8 cellular contexts compared by ENCODE assay signal in the genomic region with DNA sequence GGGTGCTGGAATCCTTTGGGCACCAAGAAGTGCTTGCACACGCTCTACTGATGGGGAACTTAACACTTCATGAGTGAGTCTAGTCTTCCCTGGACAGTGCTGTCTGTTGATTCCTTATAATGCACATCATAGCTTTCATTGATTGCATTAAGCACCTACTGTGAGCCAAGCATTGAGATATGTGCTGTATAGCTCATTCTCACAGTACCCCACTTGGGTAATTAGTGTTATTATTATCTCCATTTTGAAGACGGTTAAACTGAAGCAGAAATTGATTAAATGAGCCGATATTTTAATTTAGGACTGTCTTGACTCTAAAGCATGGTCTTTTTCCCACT. TPM values are rescaled to one million over a fixed set of nuclear protein-coding genes. Genes with fewer than 3 reads are reported as not detected.
DNase-seq lines count a peak whose midpoint lies in the region; ATAC-seq and TF ChIP-seq lines count a peak whose summit lies in the region.

No MANE protein-coding gene starts in this region.

- H3K9me3 ChIP-seq in SU-DHL-6 (ENCODE audit: insufficient read depth, low read length) (no peaks in the 10 kb centered on the region), sigmoid colon (no peaks in the 10 kb centered on the region)

- H3K4me2 ChIP-seq in SU-DHL-6 (ENCODE audit: low read depth, low read length, poor library complexity, severe bottlenecking), result peak overlapping the region; percentile 83

- H3K27ac ChIP-seq in SU-DHL-6 (ENCODE audit: low read depth, low read length), result no peak overlapping the region
- peak overlapping the region; percentile 87 to 94 (median 90) for H3K27ac ChIP-seq in sigmoid colon

- WGBS in sigmoid colon, 2 donors, result 68% methylated on average over 3 of the region's 3 CpGs

- H3K4me3 ChIP-seq in GM12875 (ENCODE audit: low read depth, low read length) (peak overlapping the region; percentile 36), SU-DHL-6 (ENCODE audit: insufficient read depth, low read length, poor library complexity, severe bottlenecking) (peak overlapping the region; percentile 46), fibroblast of mammary gland (ENCODE audit: control insufficient read depth, low read depth, low read length) (peak overlapping the region; percentile 27), sigmoid colon (peak overlapping the region; percentile 62 to 80 (median 74))

- H3K36me3 ChIP-seq in SU-DHL-6 (ENCODE audit: low read length) (peaks cover 9% of the 10 kb centered on the region; the same call in 1 of the 2 replicates), sigmoid colon (peaks cover 15 to 30% (median 20%) of the 10 kb centered on the region in 4 donors)

- no peaks in the 10 kb centered on the region for H3K27me3 ChIP-seq in SU-DHL-6 (ENCODE audit: low read length)
- H3K27me3 ChIP-seq in sigmoid colon, result no peaks in the 10 kb centered on the region

- TF ChIP-seq CTCF in GM12875 (IDR thresholded peaks at IDR 0.05; ENCODE audit: borderline replicate concordance, insufficient read depth, low read depth, low read length) (no peak), SU-DHL-6 (IDR thresholded peaks at IDR 0.05; ENCODE audit: insufficient read depth, low read length, poor library complexity, severe bottlenecking) (no peak), fibroblast of mammary gland (conservative IDR thresholded peaks at IDR 0.05; ENCODE audit: control insufficient read depth, insufficient read depth, low read depth, low read length) (no peak), sigmoid colon (IDR thresholded peaks at IDR 0.05) (no peak)

- H3K9me2 ChIP-seq in SU-DHL-6 (replicated peaks; ENCODE audit: insufficient read depth, low read length), result no peaks in the 10 kb centered on the region

- TF ChIP-seq EP300 in sigmoid colon (IDR thresholded peaks at IDR 0.05), result no peak

- intact Hi-C loops in sigmoid colon (cut with DNase I), result loop anchor here (2.0 kb wide), 1 partner anchor 57 kb away; no protein-coding TSS in a partner anchor

- H3F3A ChIP-seq in SU-DHL-6 (ENCODE audit: insufficient read depth), result peaks cover 13% of the 10 kb centered on the region; the same call in 1 of the 2 replicates

- peaks cover 7% of the 10 kb centered on the region for H3K79me2 ChIP-seq in SU-DHL-6 (ENCODE audit: insufficient read depth, low read length)

- no peak for TF ChIP-seq POLR2A in sigmoid colon (IDR thresholded peaks at IDR 0.05)

- no peaks in the 10 kb centered on the region for H4K20me1 ChIP-seq in SU-DHL-6 (ENCODE audit: low read depth, low read length)

- ATAC-seq in GM18861 (IDR thresholded peaks at IDR 0.05; ENCODE audit: unreplicated experiment), result no peak
- no peak for ATAC-seq in GM18498 (IDR thresholded peaks at IDR 0.05; ENCODE audit: unreplicated experiment)

- H3K4me1 ChIP-seq in sigmoid colon, result peaks cover 0 to 47% (median 34%) of the 10 kb centered on the region in 4 donors

- peak overlapping the region; percentile 67; the same call in 1 of the 2 replicates for H3K9ac ChIP-seq in SU-DHL-6 (ENCODE audit: low read length)

- H2AFZ ChIP-seq in SU-DHL-6 (ENCODE audit: low read depth, low read length, severe bottlenecking), result peak overlapping the region; percentile 88

- no peak for DNase-seq in fibroblast of mammary gland (ENCODE audit: low read depth)
- DNase-seq in sigmoid colon, result no peak
- no peak for DNase-seq in GM03348 (ENCODE audit: low spot score)
- no peak for DNase-seq in NCI-H345 treated with DMSO at 0.1 percent for 48 hours (lab: John Stamatoyannopoulos, UW; ENCODE audit: unreplicated experiment)

RNA-seq across cellular contexts. Expression of gene PDHB, which starts 0.5 kb away (rescaled TPM):
- total RNA-seq in sigmoid colon, result 100 to 1,000 TPM in 2 of 4 donors, 10 to 100 TPM in 2; 92.0 to 105 (median 98.9) TPM
- 100 to 1,000 TPM in 2 of 3 donors, 10 to 100 TPM in 1; 69.4 to 120 (median 111) TPM for polyA plus RNA-seq in sigmoid colon

RNA-seq across cellular contexts. Expression of gene KCTD6, which starts 57.8 kb away (rescaled TPM):
- 10 to 100 TPM; 11.0 to 25.3 (median 17.7) TPM for total RNA-seq in sigmoid colon
- 10 to 100 TPM in 1 of 3 donors, 1 to 10 TPM in 2; 4.6 to 12.0 (median 6.0) TPM for polyA plus RNA-seq in sigmoid colon
